In genomic region chr21:42220138-42220701, GRCh38 we compare ENCODE assay signal across 8 cellular contexts. TPM values are rescaled to one million over a fixed set of nuclear protein-coding genes. Genes with fewer than 3 reads are reported as not detected.
DNase-seq lines count a peak whose midpoint lies in the region; ATAC-seq and TF ChIP-seq lines count a peak whose summit lies in the region.

No MANE protein-coding gene starts in this region.

- H3K36me3 ChIP-seq in BE2C (no peaks in the 10 kb centered on the region), colonic mucosa (no peaks in the 10 kb centered on the region)

- H3K27me3 ChIP-seq in BE2C (no peaks in the 10 kb centered on the region), colonic mucosa (no peaks in the 10 kb centered on the region), layer of hippocampus (ENCODE audit: control insufficient read depth, insufficient read depth, low read length) (no peaks in the 10 kb centered on the region)

- no peaks in the 10 kb centered on the region for H3K9me3 ChIP-seq in BE2C
- H3K9me3 ChIP-seq in colonic mucosa = no peaks in the 10 kb centered on the region

- peak overlapping the region; percentile 38 for H3K27ac ChIP-seq in colonic mucosa
- H3K27ac ChIP-seq in layer of hippocampus (ENCODE audit: low read depth, low read length) = peak overlapping the region; percentile 69

- intact Hi-C loops in colonic mucosa (cut with DNase I) = no loop called here

- peak overlapping the region; percentile 73 to 76 for H3K9ac ChIP-seq in colonic mucosa (ENCODE audit: low read depth in 2 of 2, low read length in 2 of 2)

- no peak for TF ChIP-seq CTCF in BE2C (IDR thresholded peaks at IDR 0.05; ENCODE audit: low read depth, low read length)
- TF ChIP-seq CTCF in colonic mucosa (IDR thresholded peaks at IDR 0.05) = no peak

- peak; percentile 53 for ATAC-seq in GM19467 (IDR thresholded peaks at IDR 0.05; ENCODE audit: unreplicated experiment)
- no peak for ATAC-seq in HG03039 (IDR thresholded peaks at IDR 0.05; ENCODE audit: unreplicated experiment)

- H3K4me1 ChIP-seq in BE2C (peaks cover 17% of the 10 kb centered on the region), colonic mucosa (peaks cover 6% of the 10 kb centered on the region)

- DNase-seq in BE2C (peak; percentile 73), NCI-H2081 (lab: John Stamatoyannopoulos, UW) (peak; percentile 75 to 79), colonic mucosa (peak; percentile 75)
- peak; percentile 58 to 59 for DNase-seq in activated CD4-positive, alpha-beta T cell treated with anti-CD3 and anti-CD28 coated beads for 4 hours
- DNase-seq in stimulated activated CD4-positive, alpha-beta T cell treated with anti-CD3 and anti-CD28 coated beads, Interleukin-12 subunit alpha, Interleukin-12 subunit beta, amount 100 ng/mL, for 4 hours = peak; percentile 30

- H3K4me3 ChIP-seq in BE2C (ENCODE audit: low read depth, low read length) (peak overlapping the region; percentile 59), colonic mucosa (peak overlapping the region; percentile 77)

RNA-seq across cellular contexts. Expression of gene ABCG1, which starts 1.3 kb away (rescaled TPM):
- polyA plus RNA-seq in BE2C (2012; ENCODE audit: insufficient read depth, insufficient read length, low read depth) = 9.5 TPM
- 10 to 100 TPM; 13.8 to 60.0 TPM for total RNA-seq in colonic mucosa
